Comparison of ENCODE assay signal across 14 cellular contexts in genomic region chr2:134234535-134234934, GRCh38. TPM values are rescaled to one million over a fixed set of nuclear protein-coding genes. Genes with fewer than 3 reads are reported as not detected.
DNase-seq lines count a peak whose midpoint lies in the region; ATAC-seq and TF ChIP-seq lines count a peak whose summit lies in the region.
"Had no signal": no experiment of that assay in that cellular context is flagged by ENCODE, and none has a peak within 500 bp of the region (broad histone marks: within the 10 kb centered on the region; RNA-seq: fewer than 3 reads in every experiment).

No MANE protein-coding gene starts in this region.

- no peaks in the 10 kb centered on the region for H3K9me3 ChIP-seq in body of pancreas
- no peaks in the 10 kb centered on the region for H3K9me3 ChIP-seq in neutrophil
- H3K9me3 ChIP-seq: MG63, SK-N-SH, suprapubic skin had no signal

- H3K36me3 ChIP-seq in body of pancreas (replicated peaks in 1 of 2; ENCODE audit: insufficient read depth in 1 of 2, low read depth in 2 of 2): no peaks in the 10 kb centered on the region
- H3K36me3 ChIP-seq in neutrophil: no peaks in the 10 kb centered on the region
- H3K36me3 ChIP-seq: MG63, suprapubic skin had no signal

- WGBS in body of pancreas, 2 donors: 18 to 19% methylated on average over 1 of the region's 1 CpG

- TF ChIP-seq POLR2A in body of pancreas (IDR thresholded peaks at IDR 0.05): no peak

- H3K4me1 ChIP-seq in body of pancreas: peaks cover 35% of the 10 kb centered on the region
- peaks cover 49 to 58% of the 10 kb centered on the region in 2 experiments for H3K4me1 ChIP-seq in neutrophil (ENCODE audit: control insufficient read depth in 1 of 2, insufficient read depth in 1 of 2, low read depth in 1 of 2, low read length in 1 of 2)

- H3K27me3 ChIP-seq in body of pancreas (no peaks in the 10 kb centered on the region), neutrophil (no peaks in the 10 kb centered on the region)
- H3K27me3 ChIP-seq: MG63, suprapubic skin had no signal

- DNase-seq in NCI-H1105 treated with DMSO at 0.1 percent for 48 hours (lab: John Stamatoyannopoulos, UW) (peak; percentile 5), NCI-H1105 (lab: John Stamatoyannopoulos, UW) (no peak), NCI-H146 (lab: John Stamatoyannopoulos, UW) (peak; percentile 81), body of pancreas (peak; percentile 37 to 71 (median 60)), NCI-H2196 treated with DMSO at 0.1 percent for 48 hours (lab: John Stamatoyannopoulos, UW; ENCODE audit: unreplicated experiment) (no peak), globus pallidus (ENCODE audit: low spot score) (no peak)
- DNase-seq: left ventricle myocardium superior; MG63; SK-N-SH; stimulated activated CD4-positive, alpha-beta T cell treated with anti-CD3 and anti-CD28 coated beads, Interleukin-4, amount 100 ng/mL, for 24 hours had no signal

- H3K27ac ChIP-seq in body of pancreas (peak overlapping the region in 3 of 4 donors; percentile 15 to 38 (median 17)), neutrophil (peak overlapping the region; percentile 76)
- H3K27ac ChIP-seq: 22Rv1, suprapubic skin had no signal

- peak; percentile 74 for ATAC-seq in body of pancreas
- no peak for ATAC-seq in HG02759 (IDR thresholded peaks at IDR 0.05; ENCODE audit: unreplicated experiment)
- ATAC-seq: left ventricle myocardium superior had no signal

- no peak for TF ChIP-seq CTCF in body of pancreas (IDR thresholded peaks at IDR 0.05)
- no peak for TF ChIP-seq CTCF in neutrophil (IDR thresholded peaks at IDR 0.05)

- intact Hi-C loops in body of pancreas (cut with DNase I): no loop called here

- H3K4me3 ChIP-seq in body of pancreas: no peak overlapping the region
- no peak overlapping the region for H3K4me3 ChIP-seq in neutrophil (ENCODE audit: low read depth in 1 of 2, low read length in 1 of 2)
- H3K4me3 ChIP-seq: MG63, suprapubic skin had no signal

RNA-seq across cellular contexts. Expression of gene MGAT5, which starts 19.3 kb away (rescaled TPM):
- total RNA-seq in body of pancreas: 10 to 100 TPM; 15.8 to 16.3 TPM

Comparison
In these comparisons a context has a peak if more than half of its experiments do, and no peak if none do; other contexts are left out.
1. DNase-seq: peak in NCI-H1105 treated with DMSO at 0.1 percent for 48 hours (single experiment), NCI-H146 (single experiment) and body of pancreas (4 of 4); none in NCI-H1105 (single experiment), NCI-H2196 treated with DMSO at 0.1 percent for 48 hours (single experiment) and globus pallidus (single experiment).